9 cellular contexts compared by ENCODE assay signal in genomic region chr22:36325163-36326031, GRCh38.
DNase-seq lines count a peak whose midpoint lies in the region; ATAC-seq and TF ChIP-seq lines count a peak whose summit lies in the region.
"Had no signal": no experiment of that assay in that cellular context is flagged by ENCODE, and none has a peak within 500 bp of the region (broad histone marks: within the 10 kb centered on the region; RNA-seq: fewer than 3 reads in every experiment).

No MANE protein-coding gene starts in this region.

- intact Hi-C loops in activated CD4-positive, alpha-beta T cell treated with anti-CD3 and anti-CD28 coated beads for 36 hours (cut with DNase I, micrococcal nuclease) = no loop called here
- intact Hi-C loops in thyroid gland (cut with DNase I) (loop anchor here (5.0 kb wide), 1 partner anchor 37 kb away; no protein-coding TSS in a partner anchor), Calu3 (cut with micrococcal nuclease; ENCODE audit: unreplicated experiment) (no loop called here)

- H3K9me3 ChIP-seq in lung (ENCODE audit: control insufficient read depth in 2 of 2, insufficient read depth in 1 of 2, low read length in 1 of 2) (no peaks in the 10 kb centered on the region), thyroid gland (no peaks in the 10 kb centered on the region)

- no peak for ATAC-seq in activated CD4-positive, alpha-beta T cell treated with anti-CD3 and anti-CD28 coated beads for 36 hours
- ATAC-seq in lung (ENCODE audit: insufficient read depth, low FRiP score) = peak; percentile 36
- no peak for ATAC-seq in HG03378 (IDR thresholded peaks at IDR 0.05; ENCODE audit: unreplicated experiment)

- TF ChIP-seq CTCF in cardiac fibroblast (IDR thresholded peaks at IDR 0.05; ENCODE audit: low read depth, low read length) (no peak), lung (IDR thresholded peaks at IDR 0.05; ENCODE audit: control extremely low read depth, extremely low read depth) (no peak), thyroid gland (IDR thresholded peaks at IDR 0.05) (no peak), Calu3 (IDR thresholded peaks at IDR 0.05; ENCODE audit: unreplicated experiment) (no peak)

- H3K27me3 ChIP-seq in lung (ENCODE audit: control insufficient read depth, insufficient read depth) = no peaks in the 10 kb centered on the region
- H3K27me3 ChIP-seq in thyroid gland = no peaks in the 10 kb centered on the region

- POLR2A ChIA-PET in activated CD4-positive, alpha-beta T cell treated with anti-CD3 and anti-CD28 coated beads for 36 hours (lab: Charles Lee) = no interaction called here

- no TSS peak for BruUV-seq in Calu3 (replicated peaks; lab: Mats Ljungman, UMichigan)

- peaks cover 21 to 69% of the 10 kb centered on the region in 2 donors for H3K36me3 ChIP-seq in lung (ENCODE audit: control insufficient read depth in 2 of 2, insufficient read depth in 2 of 2, low read length in 2 of 2)
- peaks cover 25 to 27% of the 10 kb centered on the region in 2 donors for H3K36me3 ChIP-seq in thyroid gland

- TF ChIP-seq POLR2A in thyroid gland (IDR thresholded peaks at IDR 0.05) = peak in 1 of 2 donors; percentile 55

- no peak overlapping the region for H3K4me3 ChIP-seq in cardiac fibroblast (replicated peaks in 1 of 2; ENCODE audit: low read depth in 2 of 2, low read length in 2 of 2)
- no peak overlapping the region for H3K4me3 ChIP-seq in lung
- H3K4me3 ChIP-seq in thyroid gland (replicated peaks in 1 of 3) = no peak overlapping the region

- no peak for DNase-seq in activated CD4-positive, alpha-beta T cell treated with anti-CD3 and anti-CD28 coated beads for 36 hours
- no peak for DNase-seq in activated CD4-positive, alpha-beta T cell treated with anti-CD3 and anti-CD28 coated beads, Interleukin-2, amount 50 U/mL, for 1 hour
- DNase-seq in cardiac fibroblast (ENCODE audit: low read depth in 2 of 2) (peak; percentile 97 to 98), lung (ENCODE audit: low spot score) (peak; percentile 72), thyroid gland (peak; percentile 84), GF-D8 (lab: John Stamatoyannopoulos, UW) (no peak), Calu3 (no peak)
- DNase-seq: AML-193 had no signal

- H3K27ac Mint-ChIP-seq in activated CD4-positive, alpha-beta T cell treated with anti-CD3 and anti-CD28 coated beads for 36 hours = peak overlapping the region; percentile 43
- H3K27ac Mint-ChIP-seq in Calu3 (ENCODE audit: unreplicated experiment) = no peak overlapping the region

- CTCF ChIA-PET in activated CD4-positive, alpha-beta T cell treated with anti-CD3 and anti-CD28 coated beads for 36 hours (lab: Charles Lee) = interaction anchor here (0.8 to 1.7 kb wide), 4 partner anchors 8 to 145 kb away, joined by 3 to 6 read pairs (median 4); no protein-coding TSS in a partner anchor
- CTCF ChIA-PET in Calu3 (lab: Charles Lee) = no interaction called here

- peaks cover 34 to 55% of the 10 kb centered on the region in 2 donors for H3K4me1 ChIP-seq in lung (ENCODE audit: control insufficient read depth in 2 of 2, insufficient read depth in 2 of 2, low read length in 2 of 2)
- H3K4me1 ChIP-seq in thyroid gland = peaks cover 72 to 80% of the 10 kb centered on the region in 2 donors

- H3K36me3 Mint-ChIP-seq in activated CD4-positive, alpha-beta T cell treated with anti-CD3 and anti-CD28 coated beads for 36 hours (ENCODE audit: low read depth) = peaks cover 81% of the 10 kb centered on the region
- H3K36me3 Mint-ChIP-seq in Calu3 (ENCODE audit: insufficient read depth, unreplicated experiment) = peaks cover 91% of the 10 kb centered on the region

- H3K4me1 Mint-ChIP-seq in activated CD4-positive, alpha-beta T cell treated with anti-CD3 and anti-CD28 coated beads for 36 hours = peaks cover 36% of the 10 kb centered on the region
- H3K4me1 Mint-ChIP-seq in Calu3 (ENCODE audit: low read depth, unreplicated experiment) = peaks cover 22% of the 10 kb centered on the region

- no peaks in the 10 kb centered on the region for H3K9me3 Mint-ChIP-seq in activated CD4-positive, alpha-beta T cell treated with anti-CD3 and anti-CD28 coated beads for 36 hours (ENCODE audit: low read depth)
- H3K9me3 Mint-ChIP-seq in Calu3 (ENCODE audit: low read depth, unreplicated experiment) = no peaks in the 10 kb centered on the region

- peak overlapping the region; percentile 93 to 97 for H3K27ac ChIP-seq in lung (ENCODE audit: low read depth in 1 of 2, low read length in 1 of 2)
- H3K27ac ChIP-seq in thyroid gland = peak overlapping the region; percentile 98 to 99 (median 98)

- H3K4me3 Mint-ChIP-seq in activated CD4-positive, alpha-beta T cell treated with anti-CD3 and anti-CD28 coated beads for 36 hours = no peak overlapping the region
- H3K4me3 Mint-ChIP-seq in Calu3 (ENCODE audit: low read depth, unreplicated experiment) = no peak overlapping the region

- 69 to 83% methylated on average over 27 of the region's 27 CpGs for WGBS in lung, 2 donors
- WGBS in thyroid gland, 2 donors = 63 to 64% methylated on average over 23 to 27 of the region's 27 CpGs

- H3K27me3 Mint-ChIP-seq in activated CD4-positive, alpha-beta T cell treated with anti-CD3 and anti-CD28 coated beads for 36 hours = no peaks in the 10 kb centered on the region
- no peaks in the 10 kb centered on the region for H3K27me3 Mint-ChIP-seq in Calu3 (ENCODE audit: unreplicated experiment)

Comparison
In these comparisons a context has a peak if more than half of its experiments do, and no peak if none do; other contexts are left out.
1. DNase-seq: peak in cardiac fibroblast (2 of 2), lung (single experiment) and thyroid gland (2 of 2); none in activated CD4-positive, alpha-beta T cell treated with anti-CD3 and anti-CD28 coated beads for 36 hours (single experiment), activated CD4-positive, alpha-beta T cell treated with anti-CD3 and anti-CD28 coated beads, Interleukin-2, amount 50 U/mL, for 1 hour (single experiment), GF-D8 (single experiment) and Calu3 (single experiment).